ENCODE assay signal across 8 cellular contexts in the genomic region with DNA sequence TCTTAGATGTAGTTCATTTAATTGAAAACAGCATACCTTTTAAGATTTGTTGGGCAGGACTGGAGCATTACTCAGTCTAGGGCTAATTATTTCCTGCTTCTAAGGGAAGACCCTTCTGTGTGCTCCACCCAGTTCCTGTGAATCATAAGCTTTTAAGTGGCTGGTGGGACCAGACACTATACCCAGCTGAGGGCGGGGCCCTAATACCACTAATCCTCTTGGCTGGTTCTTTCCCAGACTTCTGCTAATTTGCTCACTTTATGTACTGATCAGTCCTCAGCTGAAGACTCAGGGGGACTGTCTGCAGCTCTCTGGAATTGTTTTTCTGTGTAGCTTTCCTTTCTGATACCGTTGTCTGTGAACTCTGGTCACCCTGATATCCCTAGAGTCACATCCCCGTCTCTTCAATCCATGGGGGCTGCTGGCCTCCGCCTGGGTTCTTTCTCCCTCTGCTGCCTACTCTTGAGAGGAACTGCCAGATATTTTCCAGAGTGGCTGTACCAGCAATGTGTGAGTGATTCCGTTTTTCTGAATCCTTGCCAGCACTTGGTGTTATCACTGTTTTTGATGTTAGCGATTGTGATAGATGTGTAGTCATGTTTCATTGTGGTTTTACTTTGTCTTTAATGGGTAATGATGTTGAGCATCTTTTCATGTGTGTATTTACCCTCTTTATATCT. TPM values are rescaled to one million over a fixed set of nuclear protein-coding genes. Genes with fewer than 3 reads are reported as not detected.
DNase-seq lines count a peak whose midpoint lies in the region; ATAC-seq and TF ChIP-seq lines count a peak whose summit lies in the region.

No MANE protein-coding gene starts in this region.

- POLR2A ChIA-PET in CD8-positive, alpha-beta memory T cell (lab: Charles Lee): interaction anchor here (0.6 to 1.9 kb wide), 6 partner anchors 21 to 265 kb away, joined by 3 to 14 read pairs (median 9); partner anchors contain the start of gene MFSD11

- no peaks in the 10 kb centered on the region for H3K9me3 Mint-ChIP-seq in CD8-positive, alpha-beta memory T cell

- no peak for TF ChIP-seq CTCF in gastroesophageal sphincter (IDR thresholded peaks at IDR 0.05)

- peak overlapping the region; percentile 92 to 99 (median 98) for H3K27ac Mint-ChIP-seq in CD8-positive, alpha-beta memory T cell

- H3K9me3 ChIP-seq in CD8-positive, alpha-beta memory T cell (ENCODE audit: low read length): no peaks in the 10 kb centered on the region
- H3K9me3 ChIP-seq in gastroesophageal sphincter: no peaks in the 10 kb centered on the region

- peak overlapping the region; percentile 60 to 89 (median 85) for H3K4me3 Mint-ChIP-seq in CD8-positive, alpha-beta memory T cell

- H3K27me3 Mint-ChIP-seq in CD8-positive, alpha-beta memory T cell: no peaks in the 10 kb centered on the region

- H3K4me1 Mint-ChIP-seq in CD8-positive, alpha-beta memory T cell: peaks cover 23 to 35% (median 26%) of the 10 kb centered on the region in 3 donors

- H3K27ac ChIP-seq in CD8-positive, alpha-beta memory T cell (ENCODE audit: low read depth, low read length): peak overlapping the region; percentile 61
- peak overlapping the region in 2 of 4 donors; percentile 14 to 37 for H3K27ac ChIP-seq in gastroesophageal sphincter

- ATAC-seq in gastroesophageal sphincter: peak; percentile 65

- no peak for TF ChIP-seq POLR2A in gastroesophageal sphincter (IDR thresholded peaks at IDR 0.05)

- CTCF ChIA-PET in CD8-positive, alpha-beta memory T cell (lab: Charles Lee): interaction anchor here (0.8 to 1.3 kb wide), 5 partner anchors 20 to 364 kb away, joined by 3 to 13 read pairs (median 4); no protein-coding TSS in a partner anchor

- peaks cover 17% of the 10 kb centered on the region for H3K36me3 ChIP-seq in CD8-positive, alpha-beta memory T cell (ENCODE audit: insufficient read depth, low read length)
- peaks cover 0 to 98% of the 10 kb centered on the region in 2 donors for H3K36me3 ChIP-seq in gastroesophageal sphincter

- WGBS in gastroesophageal sphincter (ENCODE audit: low coverage in 1 of 2), 2 donors: 57 to 70% methylated on average over 2 to 6 of the region's 6 CpGs

- peak overlapping the region; percentile 26 for H3K4me3 ChIP-seq in CD8-positive, alpha-beta memory T cell (ENCODE audit: low read length)
- no peak overlapping the region for H3K4me3 ChIP-seq in gastroesophageal sphincter

- peaks cover 13% of the 10 kb centered on the region for H3K4me1 ChIP-seq in CD8-positive, alpha-beta memory T cell (ENCODE audit: insufficient read depth, low read length)
- H3K4me1 ChIP-seq in gastroesophageal sphincter: no peaks in the 10 kb centered on the region

- H3K27me3 ChIP-seq in CD8-positive, alpha-beta memory T cell (ENCODE audit: insufficient read depth, low read length, poor library complexity, severe bottlenecking): no peaks in the 10 kb centered on the region
- H3K27me3 ChIP-seq in gastroesophageal sphincter: no peaks in the 10 kb centered on the region

- H3K36me3 Mint-ChIP-seq in CD8-positive, alpha-beta memory T cell: peaks cover 18 to 62% (median 20%) of the 10 kb centered on the region in 3 donors

- DNase-seq in CD8-positive, alpha-beta memory T cell: peak; percentile 38 to 78 (median 61)
- DNase-seq in NCI-H82 treated with DMSO at 0.1 percent for 48 hours (lab: John Stamatoyannopoulos, UW; ENCODE audit: unreplicated experiment) (peak; percentile 93), activated T-cell treated with anti-CD3 and anti-CD28 coated beads for 48 hours (ENCODE audit: low read depth) (peak; percentile 27), NCI-H510A treated with DMSO at 0.1 percent for 48 hours (lab: John Stamatoyannopoulos, UW) (no peak), NCI-H128 (lab: John Stamatoyannopoulos, UW; ENCODE audit: unreplicated experiment) (no peak), COLO668 (lab: John Stamatoyannopoulos, UW; ENCODE audit: unreplicated experiment) (no peak)
- peak in 2 of 3 experiments; percentile 30 to 54 for DNase-seq in stimulated activated CD4-positive, alpha-beta T cell treated with anti-CD3 and anti-CD28 coated beads, TNF-alpha, amount 100 ng/mL, for 4 hours (ENCODE audit: low read depth in 3 of 3)

- TF ChIP-seq EP300 in gastroesophageal sphincter (IDR thresholded peaks at IDR 0.05): no peak

RNA-seq across cellular contexts. Expression of gene MFSD11, which starts 35.1 kb away (rescaled TPM):
- 10 to 100 TPM; 22.3 to 22.9 TPM for total RNA-seq in CD8-positive, alpha-beta memory T cell
- 28.4 TPM for polyA plus RNA-seq in CD8-positive, alpha-beta memory T cell
- total RNA-seq in gastroesophageal sphincter: 10 to 100 TPM; 18.4 to 27.8 (median 20.9) TPM

RNA-seq across cellular contexts. Expression of gene SRSF2, which starts 35.9 kb away (rescaled TPM):
- total RNA-seq in CD8-positive, alpha-beta memory T cell: 100 to 1,000 TPM; 626 to 630 TPM
- polyA plus RNA-seq in CD8-positive, alpha-beta memory T cell: 111 TPM
- 100 to 1,000 TPM; 106 to 194 (median 148) TPM for total RNA-seq in gastroesophageal sphincter

RNA-seq across cellular contexts. Expression of gene METTL23, which starts 46.3 kb away (rescaled TPM):
- 10 to 100 TPM; 43.6 to 44.6 TPM for total RNA-seq in CD8-positive, alpha-beta memory T cell
- 152 TPM for polyA plus RNA-seq in CD8-positive, alpha-beta memory T cell
- 10 to 100 TPM; 19.2 to 52.6 (median 25.1) TPM for total RNA-seq in gastroesophageal sphincter

RNA-seq across cellular contexts. Expression of gene JMJD6, which starts 46.6 kb away (rescaled TPM):
- 10 to 100 TPM; 62.7 to 66.8 TPM for total RNA-seq in CD8-positive, alpha-beta memory T cell
- 37.1 TPM for polyA plus RNA-seq in CD8-positive, alpha-beta memory T cell
- total RNA-seq in gastroesophageal sphincter: 10 to 100 TPM; 39.0 to 53.8 (median 47.2) TPM

Comparison
In these comparisons a context has a peak if more than half of its experiments do, and no peak if none do; other contexts are left out.
1. DNase-seq: peak in CD8-positive, alpha-beta memory T cell (5 of 5), NCI-H82 treated with DMSO at 0.1 percent for 48 hours (single experiment), activated T-cell treated with anti-CD3 and anti-CD28 coated beads for 48 hours (single experiment) and stimulated activated CD4-positive, alpha-beta T cell treated with anti-CD3 and anti-CD28 coated beads, TNF-alpha, amount 100 ng/mL, for 4 hours (2 of 3); none in NCI-H510A treated with DMSO at 0.1 percent for 48 hours (single experiment), NCI-H128 (single experiment) and COLO668 (single experiment).